Comparison of ENCODE assay signal across 18 cellular contexts in the genomic region with DNA sequence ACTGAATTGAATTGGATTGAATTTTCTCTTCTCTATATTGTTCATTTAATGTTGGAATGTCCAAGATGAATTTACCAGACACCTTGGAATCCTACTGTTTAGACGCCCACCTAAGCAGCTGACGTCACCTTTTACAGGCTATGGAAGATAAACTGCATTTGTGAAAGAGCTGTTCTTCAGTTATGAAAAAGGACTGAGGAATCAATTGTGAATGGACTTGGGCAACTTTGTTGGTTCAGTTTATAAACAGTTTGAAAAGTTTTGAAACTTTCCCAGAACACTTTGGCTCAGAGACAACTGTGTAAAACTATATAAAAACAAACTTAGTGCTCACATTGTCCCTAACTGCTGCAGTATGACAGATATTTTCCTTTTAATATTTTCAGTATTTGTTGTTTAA.
DNase-seq lines count a peak whose midpoint lies in the region; ATAC-seq and TF ChIP-seq lines count a peak whose summit lies in the region.
"Had no signal": no experiment of that assay in that cellular context is flagged by ENCODE, and none has a peak within 500 bp of the region (broad histone marks: within the 10 kb centered on the region; RNA-seq: fewer than 3 reads in every experiment).

No MANE protein-coding gene starts in this region.

- H3K9me3 ChIP-seq in smooth muscle cell (replicated peaks; ENCODE audit: low read depth) = no peaks in the 10 kb centered on the region
- H3K9me3 ChIP-seq in hepatocyte (ENCODE audit: low read depth) = no peaks in the 10 kb centered on the region
- H3K9me3 ChIP-seq: BLaER1 had no signal

- H3K4me2 ChIP-seq in smooth muscle cell = peak overlapping the region; percentile 18
- H3K4me2 ChIP-seq in hepatocyte = no peak overlapping the region
- H3K4me2 ChIP-seq: BLaER1 had no signal

- H3K27ac ChIP-seq in smooth muscle cell (ENCODE audit: low read depth) = no peak overlapping the region
- H3K27ac ChIP-seq in hepatocyte = no peak overlapping the region
- H3K27ac ChIP-seq: BLaER1 had no signal

- H3K4me3 ChIP-seq in choroid plexus epithelial cell (ENCODE audit: low read depth, low read length) (no peak overlapping the region), smooth muscle cell (no peak overlapping the region), hepatocyte (no peak overlapping the region)
- H3K4me3 ChIP-seq: BLaER1, K562 had no signal

- H4K20me1 ChIP-seq in smooth muscle cell (ENCODE audit: low read depth) = no peaks in the 10 kb centered on the region
- no peaks in the 10 kb centered on the region for H4K20me1 ChIP-seq in hepatocyte (ENCODE audit: insufficient read depth, poor library complexity, severe bottlenecking)
- H4K20me1 ChIP-seq: BLaER1 had no signal

- 68% methylated on average over 2 of the region's 2 CpGs for WGBS in smooth muscle cell (ENCODE audit: low lambda C conversion rate)
- WGBS in hepatocyte (ENCODE audit: low lambda C conversion rate, missing lambda C conversion rate) = 57% methylated on average over 2 of the region's 2 CpGs

- ATAC-seq in left ventricle myocardium superior = peak; percentile 38
- ATAC-seq: CD8-positive, alpha-beta T cell; K562 had no signal

- no peak for TF ChIP-seq CTCF in choroid plexus epithelial cell (conservative IDR thresholded peaks at IDR 0.05; ENCODE audit: low read depth, low read length)
- TF ChIP-seq CTCF in smooth muscle cell (IDR thresholded peaks at IDR 0.05; ENCODE audit: borderline replicate concordance, insufficient read depth, poor library complexity, severe bottlenecking) = no peak
- TF ChIP-seq CTCF in hepatocyte (IDR thresholded peaks at IDR 0.05; ENCODE audit: poor library complexity) = no peak

- POLR2A ChIA-PET in HEK293T (lab: Yijun Ruan, JAX) = no interaction called here

- CTCF ChIA-PET in HEK293T (lab: Yijun Ruan, JAX) = no interaction called here

- H3K36me3 ChIP-seq in smooth muscle cell (ENCODE audit: low read depth) (no peaks in the 10 kb centered on the region), hepatocyte (replicated peaks; ENCODE audit: insufficient read depth, low read depth) (no peaks in the 10 kb centered on the region)
- H3K36me3 ChIP-seq: BLaER1 had no signal

- no peak overlapping the region for H3K9ac ChIP-seq in smooth muscle cell (ENCODE audit: low read depth)
- H3K9ac ChIP-seq: BLaER1 had no signal

- no peaks in the 10 kb centered on the region for H3K79me2 ChIP-seq in smooth muscle cell (ENCODE audit: low read depth)
- no peaks in the 10 kb centered on the region for H3K79me2 ChIP-seq in hepatocyte

- no peaks in the 10 kb centered on the region for H3F3A ChIP-seq in smooth muscle cell (ENCODE audit: low read depth)

- H3K9me2 ChIP-seq in hepatocyte (replicated peaks; ENCODE audit: insufficient read depth) = no peaks in the 10 kb centered on the region

- intact Hi-C loops in left ventricle myocardium superior (cut with micrococcal nuclease) = loop anchor here (5.0 kb wide), 1 partner anchor 36 kb away; no protein-coding TSS in a partner anchor

- DNase-seq in choroid plexus epithelial cell (ENCODE audit: low read depth) = peak; percentile 24
- DNase-seq in fibroblast of peridontal ligament (ENCODE audit: extremely low read depth) = peak; percentile 24
- no peak for DNase-seq in left ventricle myocardium superior
- no peak for DNase-seq in smooth muscle cell (lab: John Stamatoyannopoulos, UW; ENCODE audit: unreplicated experiment)
- DNase-seq in hepatocyte (ENCODE audit: low spot score) = no peak
- no peak for DNase-seq in HT-29 (ENCODE audit: low spot score)
- DNase-seq in HEK293T (ENCODE audit: extremely low spot score) = no peak
- DNase-seq: Calu3; CD8-positive, alpha-beta T cell; DMS53; NCI-H1105 treated with DMSO at 0.1 percent for 48 hours; NCI-H1694; NCI-H2081 treated with DMSO at 0.1 percent for 48 hours; NCI-H510A; NCI-H748 treated with DMSO at 0.1 percent for 48 hours; SHP77 treated with DMSO at 0.1 percent for 48 hours had no signal

- no peaks in the 10 kb centered on the region for H3K4me1 ChIP-seq in smooth muscle cell (ENCODE audit: low read depth)
- H3K4me1 ChIP-seq in hepatocyte (ENCODE audit: insufficient read depth) = no peaks in the 10 kb centered on the region
- H3K4me1 ChIP-seq: BLaER1 had no signal

- H3K27me3 ChIP-seq in smooth muscle cell (ENCODE audit: low read depth) (no peaks in the 10 kb centered on the region), hepatocyte (no peaks in the 10 kb centered on the region)
- H3K27me3 ChIP-seq: BLaER1 had no signal

- peak overlapping the region; percentile 63 for H2AFZ ChIP-seq in smooth muscle cell (ENCODE audit: low read depth)
- no peak overlapping the region for H2AFZ ChIP-seq in hepatocyte

TF ChIP-seq in HEK293T, 16 proteins besides CTCF, POLR2A, EP300 and RAD21:
- TF ChIP-seq LEF1 (IDR thresholded peaks at IDR 0.05; ENCODE audit: borderline replicate concordance) = no peak
- TF ChIP-seq TARDBP (IDR thresholded peaks at IDR 0.05) = no peak
- TF ChIP-seq ELF4 (IDR thresholded peaks at IDR 0.05) = no peak
- TF ChIP-seq CTBP1 (IDR thresholded peaks at IDR 0.05; ENCODE audit: borderline replicate concordance) = no peak
- TF ChIP-seq BHLHE40 (IDR thresholded peaks at IDR 0.05; ENCODE audit: borderline replicate concordance) = no peak
- no peak for TF ChIP-seq FOXM1 (IDR thresholded peaks at IDR 0.05; ENCODE audit: borderline replicate concordance)
- TF ChIP-seq FOXK2 (IDR thresholded peaks at IDR 0.05) = no peak
- TF ChIP-seq, protein P1, sequence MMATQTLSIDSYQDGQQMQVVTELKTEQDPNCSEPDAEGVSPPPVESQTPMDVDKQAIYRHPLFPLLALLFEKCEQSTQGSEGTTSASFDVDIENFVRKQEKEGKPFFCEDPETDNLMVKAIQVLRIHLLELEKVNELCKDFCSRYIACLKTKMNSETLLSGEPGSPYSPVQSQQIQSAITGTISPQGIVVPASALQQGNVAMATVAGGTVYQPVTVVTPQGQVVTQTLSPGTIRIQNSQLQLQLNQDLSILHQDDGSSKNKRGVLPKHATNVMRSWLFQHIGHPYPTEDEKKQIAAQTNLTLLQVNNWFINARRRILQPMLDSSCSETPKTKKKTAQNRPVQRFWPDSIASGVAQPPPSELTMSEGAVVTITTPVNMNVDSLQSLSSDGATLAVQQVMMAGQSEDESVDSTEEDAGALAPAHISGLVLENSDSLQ (IDR thresholded peaks at IDR 0.05) = no peak
- TF ChIP-seq NFRKB (IDR thresholded peaks at IDR 0.05) = no peak
- no peak for TF ChIP-seq HDGF (IDR thresholded peaks at IDR 0.05; ENCODE audit: borderline replicate concordance)
- no peak for TF ChIP-seq SUZ12 (IDR thresholded peaks at IDR 0.05)
- no peak for TF ChIP-seq FOXA1 (IDR thresholded peaks at IDR 0.05)
- TF ChIP-seq SP1 (IDR thresholded peaks at IDR 0.05) = no peak
- no peak for TF ChIP-seq L3MBTL2 (conservative IDR thresholded peaks at IDR 0.05)
- no peak for TF ChIP-seq ARNT (IDR thresholded peaks at IDR 0.05)

Comparison
In these comparisons a context has a peak if more than half of its experiments do, and no peak if none do; other contexts are left out.
1. DNase-seq: peak in choroid plexus epithelial cell (single experiment) and fibroblast of peridontal ligament (single experiment); none in left ventricle myocardium superior (single experiment), smooth muscle cell (single experiment), hepatocyte (single experiment), HT-29 (single experiment) and HEK293T (single experiment).